11 cellular contexts compared by ENCODE assay signal in genomic region chr14:20247651-20248246, GRCh38.
DNase-seq lines count a peak whose midpoint lies in the region; ATAC-seq and TF ChIP-seq lines count a peak whose summit lies in the region.
"Had no signal": no experiment of that assay in that cellular context is flagged by ENCODE, and none has a peak within 500 bp of the region (broad histone marks: within the 10 kb centered on the region; RNA-seq: fewer than 3 reads in every experiment).

No MANE protein-coding gene starts in this region.

- POLR2A ChIA-PET in GM10248 (lab: Yijun Ruan, JAX): no interaction called here

- TF ChIP-seq CTCF in GM10248 (IDR thresholded peaks at IDR 0.05; ENCODE audit: control extremely low read depth, extremely low read depth, low read depth, missing control alignments): peak; percentile 33

- peak; percentile 10 for DNase-seq in GM10248 (ENCODE audit: extremely low spot score)
- peak; percentile 15 for DNase-seq in HuH-7.5 (ENCODE audit: low spot score)
- peak; percentile 11 for DNase-seq in RPMI8226
- peak; percentile 12 for DNase-seq in iPS-NIHi7 (ENCODE audit: extremely low spot score)
- no peak for DNase-seq in AG20443 (ENCODE audit: low spot score)
- DNase-seq: mesenchymal stem cell, NCI-H1048, sigmoid colon, T-helper 1 cell had no signal

- CTCF ChIA-PET in GM10248 (lab: Yijun Ruan, JAX): interaction anchor here (0.7 kb wide), 1 partner anchor 11 kb away, joined by 3 read pairs; no protein-coding TSS in a partner anchor

- ATAC-seq in GM21528 (IDR thresholded peaks at IDR 0.05; ENCODE audit: low FRiP score, unreplicated experiment) (no peak), GM18498 (IDR thresholded peaks at IDR 0.05; ENCODE audit: unreplicated experiment) (no peak)
